In genomic region chr3:535566-536416, GRCh38 we compare ENCODE assay signal across 8 cellular contexts.
DNase-seq lines count a peak whose midpoint lies in the region; ATAC-seq and TF ChIP-seq lines count a peak whose summit lies in the region.

No MANE protein-coding gene starts in this region.

- TF ChIP-seq CTCF in lower leg skin (IDR thresholded peaks at IDR 0.05): no peak

- H3K9ac ChIP-seq in GM23248: peak overlapping the region; percentile 76
- H3K9ac ChIP-seq in skeletal muscle tissue (ENCODE audit: low read depth in 1 of 3, low read length in 3 of 3): peak overlapping the region in 1 of 3 donors; percentile 17

- no peak for TF ChIP-seq POLR2A in lower leg skin (IDR thresholded peaks at IDR 0.05)

- H3K9me3 ChIP-seq in GM23248 (ENCODE audit: low read depth): no peaks in the 10 kb centered on the region
- no peaks in the 10 kb centered on the region for H3K9me3 ChIP-seq in skeletal muscle tissue (ENCODE audit: control insufficient read depth in 3 of 3, low read length in 3 of 3)

- peak overlapping the region; percentile 82 for H2AFZ ChIP-seq in GM23248

- WGBS in GM23248 (ENCODE audit: low coverage in 1 of 2, low lambda C conversion rate in 2 of 2, missing lambda C conversion rate in 2 of 2), 2 experiments: 13 to 21% methylated on average over 41 to 51 of the region's 51 CpGs
- WGBS in lower leg skin, 2 donors: 60 to 74% methylated on average over 50 to 51 of the region's 51 CpGs

- intact Hi-C loops in left cardiac atrium (cut with DNase I) (no loop called here), lower leg skin (cut with DNase I; ENCODE audit: low total_unique reads) (no loop called here)

- H3K27me3 ChIP-seq in GM23248 (replicated peaks; ENCODE audit: insufficient read depth) (no peaks in the 10 kb centered on the region), skeletal muscle tissue (ENCODE audit: control insufficient read depth in 3 of 3, insufficient read depth in 3 of 3, low read length in 3 of 3) (no peaks in the 10 kb centered on the region)

- H3K4me3 ChIP-seq in GM23248 (peak overlapping the region; percentile 74), skeletal muscle tissue (ENCODE audit: low read length in 3 of 3) (peak overlapping the region in 2 of 3 donors; percentile 51 to 62), lower leg skin (ENCODE audit: low read depth, poor library complexity, severe bottlenecking) (no peak overlapping the region)

- no peaks in the 10 kb centered on the region for H4K20me1 ChIP-seq in GM23248 (ENCODE audit: insufficient read depth)

- H3F3A ChIP-seq in GM23248 (ENCODE audit: insufficient read depth): no peaks in the 10 kb centered on the region

- DNase-seq in GM23248: peak; percentile 70
- peak; percentile 62 for DNase-seq in left cardiac atrium
- no peak for DNase-seq in stimulated activated naive CD4-positive, alpha-beta T cell treated with Interleukin-2 at 50 U/mL for 16 hours (lab: John Stamatoyannopoulos, UW)
- DNase-seq in lower leg skin (ENCODE audit: low spot score in 2 of 2): no peak
- no peak for DNase-seq in cerebellum (ENCODE audit: low spot score)
- no peak for DNase-seq in activated effector memory CD4-positive, alpha-beta T cell treated with Interleukin-2 at 50 U/mL for 16 hours

- no peak overlapping the region for H3K27ac ChIP-seq in GM23248
- H3K27ac ChIP-seq in skeletal muscle tissue (ENCODE audit: low read depth, low read length): no peak overlapping the region

- H3K79me2 ChIP-seq in GM23248 (ENCODE audit: insufficient read depth): no peaks in the 10 kb centered on the region

- H3K4me2 ChIP-seq in GM23248 (ENCODE audit: unreplicated experiment): peak overlapping the region; percentile 43

- in situ Hi-C loops in GM23248 (cut with MboI): no loop called here

- ATAC-seq in SK-N-SH treated with all-trans-retinoic acid at 6 μM for 48 hours: peak; percentile 77
- ATAC-seq in left cardiac atrium: peak; percentile 88 to 95

- H3K9me2 ChIP-seq in GM23248 (ENCODE audit: insufficient read depth): no peaks in the 10 kb centered on the region

- H3K36me3 ChIP-seq in GM23248 (ENCODE audit: low read depth) (no peaks in the 10 kb centered on the region), skeletal muscle tissue (ENCODE audit: control insufficient read depth in 3 of 3, insufficient read depth in 3 of 3, low read length in 3 of 3) (no peaks in the 10 kb centered on the region)

- no peaks in the 10 kb centered on the region for H3K4me1 ChIP-seq in GM23248 (ENCODE audit: insufficient read depth)
- no peaks in the 10 kb centered on the region for H3K4me1 ChIP-seq in skeletal muscle tissue (ENCODE audit: control insufficient read depth in 3 of 3, insufficient read depth in 3 of 3, low read length in 3 of 3)

TF ChIP-seq in SK-N-SH treated with all-trans-retinoic acid at 6 μM for 48 hours, 23 proteins besides CTCF, POLR2A, EP300 and RAD21:
- TF ChIP-seq ISL1 (CRISPR knock-in tag; IDR thresholded peaks at IDR 0.05) (no peak), GLIS3 (CRISPR knock-in tag; IDR thresholded peaks at IDR 0.05) (no peak)

Comparison
In these comparisons a context has a peak if more than half of its experiments do, and no peak if none do; other contexts are left out.
1. DNase-seq: peak in GM23248 (single experiment) and left cardiac atrium (single experiment); none in stimulated activated naive CD4-positive, alpha-beta T cell treated with Interleukin-2 at 50 U/mL for 16 hours (single experiment), lower leg skin (0 of 2), cerebellum (single experiment) and activated effector memory CD4-positive, alpha-beta T cell treated with Interleukin-2 at 50 U/mL for 16 hours (single experiment).